ENCODE assay signal across 23 cellular contexts in the genomic region with DNA sequence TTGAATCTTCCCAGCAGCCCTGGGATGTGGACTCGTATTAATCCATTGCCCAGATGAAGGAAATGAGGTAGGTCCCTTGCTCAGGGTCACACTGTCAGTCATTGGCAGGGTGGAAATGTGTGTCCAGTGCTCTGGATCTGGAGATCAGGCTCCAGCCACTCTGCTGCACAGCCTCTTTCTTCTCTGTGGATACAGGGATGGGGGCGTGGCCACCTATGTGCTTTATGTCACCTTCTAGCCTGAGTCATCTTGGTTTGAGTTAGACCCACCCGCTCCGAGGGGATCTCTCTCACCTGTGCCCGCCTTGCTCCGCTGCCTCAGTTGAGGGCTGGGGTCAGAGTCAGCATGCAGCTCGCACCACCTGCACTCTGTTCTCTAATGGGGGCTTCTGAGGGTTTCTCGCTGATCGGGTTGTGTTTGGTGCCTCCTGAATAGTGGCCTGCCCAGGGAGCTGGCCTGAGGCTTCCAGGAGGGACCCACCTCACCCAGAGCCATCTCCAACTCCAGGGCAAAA.
"Had no signal": no experiment of that assay in that cellular context is flagged by ENCODE, and none has a peak within 500 bp of the region (broad histone marks: within the 10 kb centered on the region; RNA-seq: fewer than 3 reads in every experiment).

No MANE protein-coding gene starts in this region.

- H3K27ac Mint-ChIP-seq: activated CD4-positive, alpha-beta T cell treated with anti-CD3 and anti-CD28 coated beads, Interleukin-2, amount 10 ng/mL, durations not matched to agents 24 days and 14 days; activated CD8-positive, alpha-beta T cell treated with anti-CD3 and anti-CD28 coated beads for 36 hours; activated naive CD4-positive, alpha-beta T cell treated with anti-CD3 and anti-CD28 coated beads for 36 hours; activated naive CD8-positive, alpha-beta T cell treated with anti-CD3 and anti-CD28 coated beads, Interleukin-2, amount 50 U/mL, for 24 hours; activated T-cell treated with anti-CD3 and anti-CD28 coated beads, Interleukin-2, amount 50 U/mL, for 24 hours; activated T-helper 2 cell treated with anti-CD3 and anti-CD28 coated beads, Interferon-gamma antibody, Interleukin-2, Interleukin-4, amounts not matched to agents 10 μg/mL and 5 μg/mL and 100 μg/mL, durations not matched to agents 14 hours and 24 hours and 36 hours; nephron progenitor cell; T-helper 1 cell treated with Interleukin-12 subunit alpha and Interleukin-12 subunit beta and Interleukin-4 antibody, amounts not matched to agents 30 μg/mL and 1 μg/mL, for 36 hours had no signal

- H3K9me3 Mint-ChIP-seq: activated CD4-positive, alpha-beta T cell treated with anti-CD3 and anti-CD28 coated beads, Interleukin-2, amount 10 ng/mL, durations not matched to agents 24 days and 14 days; activated CD8-positive, alpha-beta T cell treated with anti-CD3 and anti-CD28 coated beads for 36 hours; activated naive CD4-positive, alpha-beta T cell treated with anti-CD3 and anti-CD28 coated beads for 36 hours; activated naive CD8-positive, alpha-beta T cell treated with anti-CD3 and anti-CD28 coated beads, Interleukin-2, amount 50 U/mL, for 24 hours; activated T-cell treated with anti-CD3 and anti-CD28 coated beads, Interleukin-2, amount 50 U/mL, for 24 hours; activated T-helper 2 cell treated with anti-CD3 and anti-CD28 coated beads, Interferon-gamma antibody, Interleukin-2, Interleukin-4, amounts not matched to agents 10 μg/mL and 5 μg/mL and 100 μg/mL, durations not matched to agents 14 hours and 24 hours and 36 hours; nephron progenitor cell; T-helper 1 cell treated with Interleukin-12 subunit alpha and Interleukin-12 subunit beta and Interleukin-4 antibody, amounts not matched to agents 30 μg/mL and 1 μg/mL, for 36 hours had no signal

- H3K4me3 ChIP-seq: esophagus squamous epithelium, lung, prostate gland, right atrium auricular region, testis, upper lobe of left lung had no signal

- H3K27me3 ChIP-seq: esophagus squamous epithelium, right atrium auricular region, testis, upper lobe of left lung had no signal

- ATAC-seq: activated CD8-positive, alpha-beta T cell treated with anti-CD3 and anti-CD28 coated beads for 36 hours; activated naive CD8-positive, alpha-beta T cell treated with anti-CD3 and anti-CD28 coated beads, Interleukin-2, amount 50 U/mL, for 24 hours; left cardiac atrium had no signal

- H3K9me3 ChIP-seq: esophagus squamous epithelium, prostate gland, right atrium auricular region, testis, upper lobe of left lung had no signal

- H3K27me3 Mint-ChIP-seq: activated CD4-positive, alpha-beta T cell treated with anti-CD3 and anti-CD28 coated beads, Interleukin-2, amount 10 ng/mL, durations not matched to agents 24 days and 14 days; activated CD8-positive, alpha-beta T cell treated with anti-CD3 and anti-CD28 coated beads for 36 hours; activated naive CD8-positive, alpha-beta T cell treated with anti-CD3 and anti-CD28 coated beads, Interleukin-2, amount 50 U/mL, for 24 hours; activated T-cell treated with anti-CD3 and anti-CD28 coated beads, Interleukin-2, amount 50 U/mL, for 24 hours had no signal

- H3K4me3 Mint-ChIP-seq: activated CD4-positive, alpha-beta T cell treated with anti-CD3 and anti-CD28 coated beads, Interleukin-2, amount 10 ng/mL, durations not matched to agents 24 days and 14 days; activated CD8-positive, alpha-beta T cell treated with anti-CD3 and anti-CD28 coated beads for 36 hours; activated naive CD4-positive, alpha-beta T cell treated with anti-CD3 and anti-CD28 coated beads for 36 hours; activated naive CD8-positive, alpha-beta T cell treated with anti-CD3 and anti-CD28 coated beads, Interleukin-2, amount 50 U/mL, for 24 hours; activated T-cell treated with anti-CD3 and anti-CD28 coated beads, Interleukin-2, amount 50 U/mL, for 24 hours; nephron progenitor cell; T-helper 1 cell treated with Interleukin-12 subunit alpha and Interleukin-12 subunit beta and Interleukin-4 antibody, amounts not matched to agents 30 μg/mL and 1 μg/mL, for 36 hours had no signal

- DNase-seq: activated CD4-positive, alpha-beta T cell treated with anti-CD3 and anti-CD28 coated beads, Interleukin-2, amount 10 ng/mL, durations not matched to agents 24 days and 14 days; activated CD8-positive, alpha-beta T cell treated with anti-CD3 and anti-CD28 coated beads for 36 hours; activated naive CD4-positive, alpha-beta T cell treated with anti-CD3 and anti-CD28 coated beads for 36 hours; activated naive CD8-positive, alpha-beta T cell treated with anti-CD3 and anti-CD28 coated beads, Interleukin-2, amount 50 U/mL, for 24 hours; activated T-cell treated with anti-CD3 and anti-CD28 coated beads, Interleukin-2, amount 50 U/mL, for 24 hours; anterior cingulate cortex; cerebellar nuclear complex; effector CD4-positive, alpha-beta T cell; esophagus squamous epithelium; hippocampal formation; left cardiac atrium; midbrain; nephron progenitor cell; occipital lobe; stimulated activated CD4-positive, alpha-beta T cell treated with anti-CD3 and anti-CD28 coated beads, Interleukin-15, amount 100 ng/mL, for 24 hours; stimulated activated CD4-positive, alpha-beta T cell treated with anti-CD3 and anti-CD28 coated beads, Interleukin-2, amount 100 ng/mL, for 48 hours; testis; upper lobe of left lung had no signal

- H3K27ac ChIP-seq: esophagus squamous epithelium, prostate gland, right atrium auricular region, testis, upper lobe of left lung had no signal

- H3K4me1 ChIP-seq: prostate gland had no signal
